In the genomic region with DNA sequence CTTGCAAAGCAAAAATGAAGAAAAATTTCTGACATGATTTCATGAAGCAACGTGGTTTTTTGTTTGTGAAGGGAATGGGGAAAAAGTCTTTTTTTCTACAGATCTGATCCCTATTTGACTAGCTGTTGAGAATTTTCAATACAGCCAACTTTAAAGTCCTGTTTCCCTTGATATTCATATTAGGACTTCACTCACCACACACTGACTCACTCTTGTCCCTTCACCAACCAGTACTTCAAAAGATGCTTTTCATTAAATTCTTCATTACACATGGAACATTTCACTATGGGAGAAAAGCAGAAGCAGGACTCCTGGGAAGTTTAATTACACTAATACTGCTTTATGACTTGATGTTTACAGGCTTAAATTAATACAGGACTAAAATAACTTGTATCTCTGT, we compare ENCODE assay signal across 1 cellular context.
TF ChIP-seq lines count a peak whose summit lies in the region.

No MANE protein-coding gene starts in this region.

TF ChIP-seq in endothelial cell of umbilical vein, 7 proteins besides CTCF, POLR2A, EP300 and RAD21:
- no peak for TF ChIP-seq EZH2 (IDR thresholded peaks at IDR 0.05; ENCODE audit: borderline replicate concordance, low read depth, low read length, severe bottlenecking)
- TF ChIP-seq JUN (IDR thresholded peaks at IDR 0.05; ENCODE audit: borderline replicate concordance, insufficient read depth, insufficient read length, low read depth), result no peak
- TF ChIP-seq MYC (IDR thresholded peaks at IDR 0.05; ENCODE audit: low read depth, low read length), result no peak
- no peak for TF ChIP-seq POLR2AphosphoS5 (IDR thresholded peaks at IDR 0.05; ENCODE audit: insufficient read depth, low read depth, low read length)
- no peak for TF ChIP-seq GATA2 (IDR thresholded peaks at IDR 0.05; ENCODE audit: insufficient read depth, insufficient read length, low read depth, low read length)
- TF ChIP-seq, protein P1, sequence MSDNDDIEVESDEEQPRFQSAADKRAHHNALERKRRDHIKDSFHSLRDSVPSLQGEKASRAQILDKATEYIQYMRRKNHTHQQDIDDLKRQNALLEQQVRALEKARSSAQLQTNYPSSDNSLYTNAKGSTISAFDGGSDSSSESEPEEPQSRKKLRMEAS (IDR thresholded peaks at IDR 0.05; ENCODE audit: insufficient read depth, insufficient read length), result no peak
- no peak for TF ChIP-seq FOS (IDR thresholded peaks at IDR 0.05; ENCODE audit: borderline replicate concordance, insufficient read depth, low read length)
